In the genomic region with DNA sequence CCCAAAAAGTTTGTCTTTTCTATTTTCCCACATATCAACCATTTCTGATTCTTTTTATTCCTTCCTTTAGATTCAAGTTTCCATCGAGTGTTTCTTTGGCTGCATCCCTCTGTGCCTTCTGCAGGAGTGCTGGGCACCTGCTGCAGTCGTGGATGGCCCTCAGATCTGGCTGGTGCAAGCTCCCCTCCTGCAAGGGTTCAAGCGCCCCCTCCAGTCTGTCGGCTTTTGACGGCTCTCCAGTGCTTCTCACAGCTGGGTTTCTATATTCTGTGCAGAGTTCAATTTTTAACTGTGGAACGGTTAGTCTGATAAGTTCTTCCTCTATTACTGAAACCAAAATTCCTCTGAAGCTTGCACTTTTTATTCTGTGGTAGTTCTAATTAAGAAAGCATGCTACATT, we compare ENCODE assay signal across 12 cellular contexts.
DNase-seq lines count a peak whose midpoint lies in the region; ATAC-seq and TF ChIP-seq lines count a peak whose summit lies in the region.
"Had no signal": no experiment of that assay in that cellular context is flagged by ENCODE, and none has a peak within 500 bp of the region (broad histone marks: within the 10 kb centered on the region; RNA-seq: fewer than 3 reads in every experiment).

No MANE protein-coding gene starts in this region.

- H3K4me3 Mint-ChIP-seq in activated T-helper 2 cell treated with anti-CD3 and anti-CD28 coated beads, Interferon-gamma antibody, Interleukin-2, Interleukin-4, amounts not matched to agents 10 μg/mL and 5 μg/mL and 100 μg/mL, durations not matched to agents 14 hours and 24 hours and 36 hours (ENCODE audit: low read depth), result no peak overlapping the region
- H3K4me3 Mint-ChIP-seq in naive thymus-derived CD4-positive, alpha-beta T cell, result no peak overlapping the region
- H3K4me3 Mint-ChIP-seq: brain had no signal

- H3K4me1 ChIP-seq in naive thymus-derived CD4-positive, alpha-beta T cell (ENCODE audit: control insufficient read depth in 2 of 2, insufficient read depth in 2 of 2, low read length in 2 of 2), result no peaks in the 10 kb centered on the region

- intact Hi-C loops in activated T-helper 2 cell treated with anti-CD3 and anti-CD28 coated beads, Interferon-gamma antibody, Interleukin-2, Interleukin-4, amounts not matched to agents 10 μg/mL and 5 μg/mL and 100 μg/mL, durations not matched to agents 14 hours and 24 hours and 36 hours (cut with micrococcal nuclease), result loop anchor here (1.0 kb wide), 1 partner anchor 18 kb away; no protein-coding TSS in a partner anchor
- intact Hi-C loops in naive thymus-derived CD4-positive, alpha-beta T cell (cut with micrococcal nuclease), result loop anchor here (1.0 to 2.0 kb wide), 3 partner anchors 16 to 336 kb away; no protein-coding TSS in a partner anchor

- DNase-seq in GM10248 (ENCODE audit: extremely low spot score) (peak; percentile 33), NAMALWA (ENCODE audit: low spot score) (peak; percentile 26), activated gamma-delta T cell (lab: John Stamatoyannopoulos, UW) (no peak)
- DNase-seq in activated T-helper 2 cell treated with anti-CD3 and anti-CD28 coated beads, Interferon-gamma antibody, Interleukin-2, Interleukin-4, amounts not matched to agents 10 μg/mL and 5 μg/mL and 100 μg/mL, durations not matched to agents 14 hours and 24 hours and 36 hours (ENCODE audit: low spot score), result no peak
- DNase-seq in naive thymus-derived CD4-positive, alpha-beta T cell, result peak in 2 of 9 donors; percentile 15 to 16
- DNase-seq: activated CD4-positive, CD25-positive, alpha-beta regulatory T cell treated with anti-CD3 and anti-CD28 coated beads, Interleukin-2, amount 50 U/mL, for 72 hours; IMR-90; islet precursor cell; NCI-H2081 treated with DMSO at 0.1 percent for 48 hours had no signal

- H3K36me3 Mint-ChIP-seq in activated T-helper 2 cell treated with anti-CD3 and anti-CD28 coated beads, Interferon-gamma antibody, Interleukin-2, Interleukin-4, amounts not matched to agents 10 μg/mL and 5 μg/mL and 100 μg/mL, durations not matched to agents 14 hours and 24 hours and 36 hours (ENCODE audit: low read depth), result peaks cover 54% of the 10 kb centered on the region
- H3K36me3 Mint-ChIP-seq in naive thymus-derived CD4-positive, alpha-beta T cell, result peaks cover 8 to 29% (median 17%) of the 10 kb centered on the region in 5 donors

- peak; percentile 14 for TF ChIP-seq CTCF in GM10248 (IDR thresholded peaks at IDR 0.05; ENCODE audit: control extremely low read depth, extremely low read depth, low read depth, missing control alignments)

- H3K4me3 ChIP-seq in naive thymus-derived CD4-positive, alpha-beta T cell (ENCODE audit: low read length), result no peak overlapping the region

- H3K27me3 Mint-ChIP-seq in activated T-helper 2 cell treated with anti-CD3 and anti-CD28 coated beads, Interferon-gamma antibody, Interleukin-2, Interleukin-4, amounts not matched to agents 10 μg/mL and 5 μg/mL and 100 μg/mL, durations not matched to agents 14 hours and 24 hours and 36 hours (ENCODE audit: low read depth), result no peaks in the 10 kb centered on the region
- H3K27me3 Mint-ChIP-seq in naive thymus-derived CD4-positive, alpha-beta T cell, result no peaks in the 10 kb centered on the region
- H3K27me3 Mint-ChIP-seq: brain had no signal

- CTCF ChIA-PET in GM10248 (lab: Yijun Ruan, JAX), result no interaction called here
- CTCF ChIA-PET in naive thymus-derived CD4-positive, alpha-beta T cell (lab: Charles Lee), result interaction anchor here (0.6 to 1.1 kb wide), 3 partner anchors 80 to 136 kb away, joined by 3 to 4 read pairs (median 4); no protein-coding TSS in a partner anchor

- H3K27ac Mint-ChIP-seq in activated T-helper 2 cell treated with anti-CD3 and anti-CD28 coated beads, Interferon-gamma antibody, Interleukin-2, Interleukin-4, amounts not matched to agents 10 μg/mL and 5 μg/mL and 100 μg/mL, durations not matched to agents 14 hours and 24 hours and 36 hours, result peak overlapping the region; percentile 81
- H3K27ac Mint-ChIP-seq in naive thymus-derived CD4-positive, alpha-beta T cell, result peak overlapping the region in 6 of 9 donors; percentile 15 to 90 (median 48)
- H3K27ac Mint-ChIP-seq: brain had no signal

- peaks cover 9% of the 10 kb centered on the region for H3K9me3 Mint-ChIP-seq in activated T-helper 2 cell treated with anti-CD3 and anti-CD28 coated beads, Interferon-gamma antibody, Interleukin-2, Interleukin-4, amounts not matched to agents 10 μg/mL and 5 μg/mL and 100 μg/mL, durations not matched to agents 14 hours and 24 hours and 36 hours
- peaks cover 0 to 5% (median 0%) of the 10 kb centered on the region in 11 donors for H3K9me3 Mint-ChIP-seq in naive thymus-derived CD4-positive, alpha-beta T cell

- H3K27me3 ChIP-seq in naive thymus-derived CD4-positive, alpha-beta T cell (ENCODE audit: control insufficient read depth in 2 of 2, insufficient read depth in 2 of 2, low read length in 2 of 2), result no peaks in the 10 kb centered on the region

- peaks cover 28% of the 10 kb centered on the region for H3K4me1 Mint-ChIP-seq in activated T-helper 2 cell treated with anti-CD3 and anti-CD28 coated beads, Interferon-gamma antibody, Interleukin-2, Interleukin-4, amounts not matched to agents 10 μg/mL and 5 μg/mL and 100 μg/mL, durations not matched to agents 14 hours and 24 hours and 36 hours (ENCODE audit: low read depth)
- H3K4me1 Mint-ChIP-seq in naive thymus-derived CD4-positive, alpha-beta T cell, result peaks cover 5 to 19% (median 13%) of the 10 kb centered on the region in 7 donors

- POLR2A ChIA-PET in GM10248 (lab: Yijun Ruan, JAX), result no interaction called here
- POLR2A ChIA-PET in naive thymus-derived CD4-positive, alpha-beta T cell (lab: Charles Lee), result interaction anchor here (0.6 kb wide), 1 partner anchor 35 kb away, joined by 3 read pairs; no protein-coding TSS in a partner anchor

- no peak overlapping the region for H3K27ac ChIP-seq in naive thymus-derived CD4-positive, alpha-beta T cell (ENCODE audit: low read depth, low read length)

- no peaks in the 10 kb centered on the region for H3K9me3 ChIP-seq in naive thymus-derived CD4-positive, alpha-beta T cell (ENCODE audit: control insufficient read depth in 2 of 3, low read length in 3 of 3)

- ATAC-seq in naive thymus-derived CD4-positive, alpha-beta T cell, result peak; percentile 41
- ATAC-seq in HG02981 (IDR thresholded peaks at IDR 0.05; ENCODE audit: unreplicated experiment) (no peak), HG02642 (IDR thresholded peaks at IDR 0.05; ENCODE audit: poor library complexity, unreplicated experiment) (no peak)

- peaks cover 0 to 9% (median 0%) of the 10 kb centered on the region in 3 experiments for H3K36me3 ChIP-seq in naive thymus-derived CD4-positive, alpha-beta T cell (ENCODE audit: control insufficient read depth in 2 of 3, insufficient read depth in 3 of 3, low read length in 3 of 3)

Comparison
In these comparisons a context has a peak if more than half of its experiments do, and no peak if none do; other contexts are left out.
1. DNase-seq: peak in GM10248 (single experiment) and NAMALWA (single experiment); none in activated T-helper 2 cell treated with anti-CD3 and anti-CD28 coated beads, Interferon-gamma antibody, Interleukin-2, Interleukin-4, amounts not matched to agents 10 μg/mL and 5 μg/mL and 100 μg/mL, durations not matched to agents 14 hours and 24 hours and 36 hours (single experiment) and activated gamma-delta T cell (single experiment).